Comparison of ENCODE assay signal across 8 cellular contexts in genomic region chr6:109093732-109094131, GRCh38. TPM values are rescaled to one million over a fixed set of nuclear protein-coding genes. Genes with fewer than 3 reads are reported as not detected.
A peak's percentile ranks its signal among the peaks of the same experiment; 100 is the strongest.
DNase-seq lines count a peak whose midpoint lies in the region; ATAC-seq, FAIRE-seq and TF ChIP-seq lines count a peak whose summit lies in the region.

No MANE protein-coding gene starts in this region.

- H4K20me1 ChIP-seq in BLaER1 treated with 17β-estradiol and CSF1 and Interleukin-3, amounts not matched to agents 10 nM and 100 nM: peaks cover 0 to 23% (median 9%) of the 10 kb centered on the region in 11 experiments; a peak in 9 of 22 replicates
- peaks cover 12% of the 10 kb centered on the region for H4K20me1 ChIP-seq in HepG2 (ENCODE audit: insufficient read depth, low read length)

- intact Hi-C loops in HepG2 (cut with micrococcal nuclease; ENCODE audit: unreplicated experiment) (no loop called here), tibial artery (cut with DNase I; ENCODE audit: low total_unique reads) (loop anchor here (10.0 kb wide), 1 partner anchor 291 kb away; the partner anchor contains the start of gene CD164)

- TF ChIP-seq CTCF in astrocyte of the spinal cord (IDR thresholded peaks at IDR 0.05; ENCODE audit: low read depth, low read length): no peak
- TF ChIP-seq CTCF in HepG2 (CRISPR knock-in tag; IDR thresholded peaks at IDR 0.05): no peak
- no peak for TF ChIP-seq CTCF in tibial artery (IDR thresholded peaks at IDR 0.05)

- POLR2A ChIA-PET in HepG2 (lab: Yijun Ruan, JAX): interaction anchor here (0.9 to 2.4 kb wide), 12 partner anchors 12 to 833 kb away, joined by 3 to 18 read pairs (median 5); partner anchors contain the start of genes FOXO3 and SNX3

- CTCF ChIA-PET in HepG2 (lab: Yijun Ruan, JAX; ENCODE audit: low intra/inter-chr PET ratio, low total read pairs): no interaction called here

- H3K27me3 ChIP-seq in BLaER1 treated with 17β-estradiol and CSF1 and Interleukin-3, amounts not matched to agents 10 nM and 100 nM: no peaks in the 10 kb centered on the region
- H3K27me3 ChIP-seq in HepG2 (ENCODE audit: control insufficient read depth in 1 of 2, insufficient read depth in 2 of 2, low read length in 2 of 2): no peaks in the 10 kb centered on the region; a peak in 1 of 5 replicates
- no peaks in the 10 kb centered on the region for H3K27me3 ChIP-seq in tibial artery

- peak overlapping the region; percentile 70 to 94 (median 87) for H3K4me2 ChIP-seq in BLaER1 treated with 17β-estradiol and CSF1 and Interleukin-3, amounts not matched to agents 10 nM and 100 nM
- H3K4me2 ChIP-seq in HepG2 (ENCODE audit: low read depth, low read length): peak overlapping the region; percentile 89

- peaks cover 16 to 40% (median 34%) of the 10 kb centered on the region in 10 experiments for H3K4me1 ChIP-seq in BLaER1 treated with 17β-estradiol and CSF1 and Interleukin-3, amounts not matched to agents 10 nM and 100 nM
- H3K4me1 ChIP-seq in HepG2 (ENCODE audit: insufficient read depth, low read length): peaks cover 60% of the 10 kb centered on the region
- H3K4me1 ChIP-seq in tibial artery: peaks cover 0 to 51% (median 33%) of the 10 kb centered on the region in 4 donors

- H3K9me3 ChIP-seq in BLaER1 treated with 17β-estradiol and CSF1 and Interleukin-3, amounts not matched to agents 10 nM and 100 nM (replicated peaks in 1 of 11): no peaks in the 10 kb centered on the region
- H3K9me3 ChIP-seq in HepG2 (ENCODE audit: low read length) (no peaks in the 10 kb centered on the region), tibial artery (no peaks in the 10 kb centered on the region)

- no peak for TF ChIP-seq POLR2A in HepG2 (IDR thresholded peaks at IDR 0.05; ENCODE audit: insufficient read depth in 1 of 2, low read depth in 2 of 2, low read length in 2 of 2)

- no TSS peak for BruUV-seq in HepG2 (replicated peaks; lab: Mats Ljungman, UMichigan)

- under 1% methylated on average over 9 of the region's 9 CpGs for WGBS in HepG2 (ENCODE audit: low lambda C conversion rate)

- ATAC-seq in HepG2: no peak
- no peak for ATAC-seq in HG03520 (IDR thresholded peaks at IDR 0.05; ENCODE audit: unreplicated experiment)

- H2AFZ ChIP-seq in HepG2 (ENCODE audit: low read length): peak overlapping the region; percentile 64

- TF ChIP-seq EP300 in HepG2 (IDR thresholded peaks at IDR 0.05; ENCODE audit: low read depth in 2 of 2, low read length in 2 of 2): no peak
- no peak for TF ChIP-seq EP300 in HepG2 (CRISPR knock-in tag; IDR thresholded peaks at IDR 0.05; ENCODE audit: borderline replicate concordance)

- in situ Hi-C loops in astrocyte of the spinal cord (cut with HindIII; ENCODE audit: low sequenced_read_pairs): no loop called here
- in situ Hi-C loops in HepG2 (cut with HindIII; ENCODE audit: extremely low pct_ligation_motif_present, low pct_unique_long_range_greater_than_20kb): no loop called here

- H3K4me3 ChIP-seq in BLaER1 treated with 17β-estradiol and CSF1 and Interleukin-3, amounts not matched to agents 10 nM and 100 nM: peak overlapping the region; percentile 63 to 87 (median 77)
- peak overlapping the region; percentile 83 for H3K4me3 ChIP-seq in Jurkat, Clone E6-1 (ENCODE audit: low read length)
- H3K4me3 ChIP-seq in astrocyte of the spinal cord (ENCODE audit: low read depth, low read length) (peak overlapping the region; percentile 69), HepG2 (replicated peaks in 1 of 3; ENCODE audit: insufficient read depth in 1 of 3, low read depth in 2 of 3, low read length in 3 of 3) (peak overlapping the region; percentile 74 to 98 (median 89)), tibial artery (peak overlapping the region; percentile 64 to 74)

- TF ChIP-seq RAD21 in HepG2 (CRISPR knock-in tag; IDR thresholded peaks at IDR 0.05): no peak

- H3K79me2 ChIP-seq in HepG2 (ENCODE audit: insufficient read depth, low read length): peaks cover 47% of the 10 kb centered on the region

- H3K36me3 ChIP-seq in BLaER1 treated with 17β-estradiol and CSF1 and Interleukin-3, amounts not matched to agents 10 nM and 100 nM: peaks cover 0 to 4% (median 0%) of the 10 kb centered on the region in 11 experiments; a peak in 2 of 22 replicates
- H3K36me3 ChIP-seq in HepG2 (replicated peaks in 1 of 2; ENCODE audit: control insufficient read depth in 1 of 2, insufficient read depth in 2 of 2, low read length in 2 of 2): no peaks in the 10 kb centered on the region
- no peaks in the 10 kb centered on the region for H3K36me3 ChIP-seq in tibial artery

- H3K27ac ChIP-seq in BLaER1 treated with 17β-estradiol and CSF1 and Interleukin-3, amounts not matched to agents 10 nM and 100 nM: peak overlapping the region; percentile 5 to 98 (median 93); a peak in 19 of 22 replicates
- peak overlapping the region; percentile 96 for H3K27ac ChIP-seq in HepG2 (ENCODE audit: extremely low read length, insufficient read depth, low read length)
- peak overlapping the region; percentile 96 to 97 for H3K27ac ChIP-seq in tibial artery

- no peak for FAIRE-seq in HepG2 (lab: Jason Lieb, UNC)

- peak overlapping the region; percentile 85 to 98 (median 92) for H3K9ac ChIP-seq in BLaER1 treated with 17β-estradiol and CSF1 and Interleukin-3, amounts not matched to agents 10 nM and 100 nM
- H3K9ac ChIP-seq in HepG2 (ENCODE audit: insufficient read depth, low read depth, low read length): peak overlapping the region; percentile 89

- DNase-seq in Jurkat, Clone E6-1 (ENCODE audit: low read depth, low spot score): no peak
- peak; percentile 31 for DNase-seq in astrocyte of the spinal cord (ENCODE audit: low read depth, low spot score)
- DNase-seq in HepG2 (ENCODE audit: low spot score): no peak
- no peak for DNase-seq in tibial artery
- no peak for DNase-seq in activated gamma-delta T cell treated with Interleukin-2 at 50 U/mL for 16 hours
- DNase-seq in NCI-H2107 (lab: John Stamatoyannopoulos, UW): no peak

RNA-seq across cellular contexts. Expression of gene SESN1, which starts 0.9 kb away (rescaled TPM):
- polyA plus RNA-seq in Jurkat, Clone E6-1 (2012; ENCODE audit: insufficient read depth, insufficient read length): 5.3 TPM
- total RNA-seq in HepG2 (2016; rRNA removed; fragmentation: Illumina TruSeq; extraction: Trizol): 44.7 and 52.1 TPM in 2 replicates
- total RNA-seq in HepG2 (2016; cell fraction: cytosol; rRNA removed; fragmentation: Illumina TruSeq; extraction: Trizol; ENCODE audit: low read depth): 5.9 and 6.4 TPM in 2 replicates
- 44.0 and 53.7 TPM in 2 replicates for total RNA-seq in HepG2 (2016; cell fraction: insoluble cytoplasmic fraction; rRNA removed; fragmentation: Illumina TruSeq; extraction: Trizol)
- 18.5 and 19.2 TPM in 2 replicates for total RNA-seq in HepG2 (2016; cell fraction: membrane; rRNA removed; fragmentation: Illumina TruSeq; extraction: Trizol)
- total RNA-seq in HepG2 (2016; cell fraction: nucleus; rRNA removed; fragmentation: Illumina TruSeq; extraction: Trizol): 41.0 and 44.1 TPM in 2 replicates
- polyA plus RNA-seq in HepG2 (2011; rRNA removed): 20.6 and 24.9 TPM in 2 replicates
- polyA plus RNA-seq in HepG2 (2011; cell fraction: cytosol; rRNA removed): 8.7 and 12.4 TPM in 2 replicates
- polyA plus RNA-seq in HepG2 (2011; cell fraction: nucleus; rRNA removed): 18.6 and 19.8 TPM in 2 replicates
- 16.9 and 20.3 TPM in 2 replicates for polyA plus RNA-seq in HepG2 (2012)
- 3.6 TPM in 2 replicates for polyA plus RNA-seq in HepG2 (2016; cell fraction: cytosol; fragmentation: Illumina TruSeq; extraction: Trizol; ENCODE audit: low read depth)
- polyA plus RNA-seq in HepG2 (2016; cell fraction: insoluble cytoplasmic fraction; fragmentation: Illumina TruSeq; extraction: Trizol; ENCODE audit: low read depth): 46.8 and 47.5 TPM in 2 replicates
- 9.9 and 10.9 TPM in 2 replicates for polyA plus RNA-seq in HepG2 (2016; cell fraction: membrane; fragmentation: Illumina TruSeq; extraction: Trizol; ENCODE audit: low read depth)
- polyA plus RNA-seq in HepG2 (2016; cell fraction: nucleus; fragmentation: Illumina TruSeq; extraction: Trizol; ENCODE audit: insufficient read depth, low read depth): 40.6 and 43.2 TPM in 2 replicates
- 15.1 and 39.9 TPM in 2 replicates for polyA minus RNA-seq in HepG2 (2011; rRNA and poly(A)+ RNA removed; ENCODE audit: low replicate concordance)
- 14.2 and 14.6 TPM in 2 replicates for polyA minus RNA-seq in HepG2 (2011; cell fraction: cytosol; rRNA and poly(A)+ RNA removed)
- polyA minus RNA-seq in HepG2 (2011; cell fraction: nucleus; rRNA and poly(A)+ RNA removed): 66.0 and 72.1 TPM in 2 replicates

RNA-seq across cellular contexts. Expression of gene CEP57L1, which starts 1.6 kb away (rescaled TPM):
- 59.2 TPM for polyA plus RNA-seq in Jurkat, Clone E6-1 (2012; ENCODE audit: insufficient read depth, insufficient read length)
- total RNA-seq in HepG2 (2016; rRNA removed; fragmentation: Illumina TruSeq; extraction: Trizol): 15.5 and 20.7 TPM in 2 replicates
- total RNA-seq in HepG2 (2016; cell fraction: cytosol; rRNA removed; fragmentation: Illumina TruSeq; extraction: Trizol; ENCODE audit: low read depth): 20.5 and 21.1 TPM in 2 replicates
- total RNA-seq in HepG2 (2016; cell fraction: insoluble cytoplasmic fraction; rRNA removed; fragmentation: Illumina TruSeq; extraction: Trizol): 16.4 and 22.3 TPM in 2 replicates
- 12.0 and 13.3 TPM in 2 replicates for total RNA-seq in HepG2 (2016; cell fraction: membrane; rRNA removed; fragmentation: Illumina TruSeq; extraction: Trizol)
- total RNA-seq in HepG2 (2016; cell fraction: nucleus; rRNA removed; fragmentation: Illumina TruSeq; extraction: Trizol): 12.7 and 13.1 TPM in 2 replicates
- polyA plus RNA-seq in HepG2 (2011; rRNA removed): 5.5 and 7.7 TPM in 2 replicates
- polyA plus RNA-seq in HepG2 (2011; cell fraction: cytosol; rRNA removed): 2.6 TPM in 2 replicates
- polyA plus RNA-seq in HepG2 (2011; cell fraction: nucleus; rRNA removed): 3.6 and 5.3 TPM in 2 replicates
- polyA plus RNA-seq in HepG2 (2012): 3.4 and 6.8 TPM in 2 replicates
- polyA plus RNA-seq in HepG2 (2016; cell fraction: cytosol; fragmentation: Illumina TruSeq; extraction: Trizol; ENCODE audit: low read depth): 1.7 and 3.0 TPM in 2 replicates
- 15.9 and 16.9 TPM in 2 replicates for polyA plus RNA-seq in HepG2 (2016; cell fraction: insoluble cytoplasmic fraction; fragmentation: Illumina TruSeq; extraction: Trizol; ENCODE audit: low read depth)
- 4.1 and 4.6 TPM in 2 replicates for polyA plus RNA-seq in HepG2 (2016; cell fraction: membrane; fragmentation: Illumina TruSeq; extraction: Trizol; ENCODE audit: low read depth)
- polyA plus RNA-seq in HepG2 (2016; cell fraction: nucleus; fragmentation: Illumina TruSeq; extraction: Trizol; ENCODE audit: insufficient read depth, low read depth): 9.7 and 9.9 TPM in 2 replicates
- 3.1 and 14.4 TPM in 2 replicates for polyA minus RNA-seq in HepG2 (2011; rRNA and poly(A)+ RNA removed; ENCODE audit: low replicate concordance)
- polyA minus RNA-seq in HepG2 (2011; cell fraction: cytosol; rRNA and poly(A)+ RNA removed): 6.2 and 6.4 TPM in 2 replicates
- polyA minus RNA-seq in HepG2 (2011; cell fraction: nucleus; rRNA and poly(A)+ RNA removed): 15.9 and 20.3 TPM in 2 replicates
